Comparison of ENCODE assay signal across 7 cellular contexts in genomic region chr17:36948717-36949460, GRCh38.
DNase-seq lines count a peak whose midpoint lies in the region; ATAC-seq and TF ChIP-seq lines count a peak whose summit lies in the region.

A gene with protein sequence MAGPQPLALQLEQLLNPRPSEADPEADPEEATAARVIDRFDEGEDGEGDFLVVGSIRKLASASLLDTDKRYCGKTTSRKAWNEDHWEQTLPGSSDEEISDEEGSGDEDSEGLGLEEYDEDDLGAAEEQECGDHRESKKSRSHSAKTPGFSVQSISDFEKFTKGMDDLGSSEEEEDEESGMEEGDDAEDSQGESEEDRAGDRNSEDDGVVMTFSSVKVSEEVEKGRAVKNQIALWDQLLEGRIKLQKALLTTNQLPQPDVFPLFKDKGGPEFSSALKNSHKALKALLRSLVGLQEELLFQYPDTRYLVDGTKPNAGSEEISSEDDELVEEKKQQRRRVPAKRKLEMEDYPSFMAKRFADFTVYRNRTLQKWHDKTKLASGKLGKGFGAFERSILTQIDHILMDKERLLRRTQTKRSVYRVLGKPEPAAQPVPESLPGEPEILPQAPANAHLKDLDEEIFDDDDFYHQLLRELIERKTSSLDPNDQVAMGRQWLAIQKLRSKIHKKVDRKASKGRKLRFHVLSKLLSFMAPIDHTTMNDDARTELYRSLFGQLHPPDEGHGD (plus strand): TSS chr17:36948954. CDS start chr17:36949126, 172 bp downstream.

- in situ Hi-C loops in astrocyte of the cerebellum (cut with HindIII; ENCODE audit: low sequenced_read_pairs) = no loop called here

- no peak for TF ChIP-seq CTCF in astrocyte of the cerebellum (IDR thresholded peaks at IDR 0.05; ENCODE audit: low read depth, low read length, missing control alignments)

- DNase-seq in NCI-H2081 (lab: John Stamatoyannopoulos, UW) (peak; percentile 98), T-helper 9 cell (peak; percentile 94), astrocyte of the cerebellum (ENCODE audit: low read depth) (peak; percentile 86), hepatic stellate cell (ENCODE audit: low spot score) (peak; percentile 98), retina (peak; percentile 99)

- ATAC-seq in GM18517 (IDR thresholded peaks at IDR 0.05; ENCODE audit: unreplicated experiment) (peak; percentile 75), HG03039 (IDR thresholded peaks at IDR 0.05; ENCODE audit: unreplicated experiment) (peak; percentile 89)

- H3K4me3 ChIP-seq in astrocyte of the cerebellum (ENCODE audit: low read depth, low read length) = peak within 1 kb of the TSS; percentile 72

Comparison
In these comparisons a context has a peak if more than half of its experiments do, and no peak if none do; other contexts are left out.
1. Peak in every context shown above with its lines: DNase-seq, ATAC-seq and H3K4me3 ChIP-seq.